Comparison of ENCODE assay signal across 12 cellular contexts in genomic region chr15:34853001-34853758, GRCh38. TPM values are rescaled to one million over a fixed set of nuclear protein-coding genes. Genes with fewer than 3 reads are reported as not detected.
DNase-seq lines count a peak whose midpoint lies in the region; ATAC-seq and TF ChIP-seq lines count a peak whose summit lies in the region.
"Had no signal": no experiment of that assay in that cellular context is flagged by ENCODE, and none has a peak within 500 bp of the region (broad histone marks: within the 10 kb centered on the region; RNA-seq: fewer than 3 reads in every experiment).

No MANE protein-coding gene starts in this region.

- H3K27ac ChIP-seq in C4-2B (no peak overlapping the region), endodermal cell (ENCODE audit: low read depth, low read length) (no peak overlapping the region), lower lobe of right lung (no peak overlapping the region), dorsolateral prefrontal cortex (peak overlapping the region in 12 of 59 donors; percentile 2 to 53 (median 18)), osteoblast (ENCODE audit: low read depth, low read length) (no peak overlapping the region)
- H3K27ac ChIP-seq: esophagus squamous epithelium, upper lobe of left lung had no signal

- peak; percentile 67 to 77 for ATAC-seq in lower lobe of right lung
- ATAC-seq: T-helper 17 cell had no signal

- no peaks in the 10 kb centered on the region for H3K9me3 Mint-ChIP-seq in endodermal cell
- H3K9me3 Mint-ChIP-seq in chondrocyte (ENCODE audit: low read depth), result peaks cover 8% of the 10 kb centered on the region

- peaks cover 32% of the 10 kb centered on the region for H3K36me3 ChIP-seq in endodermal cell (ENCODE audit: control insufficient read depth, insufficient read depth, low read length)
- peaks cover 28% of the 10 kb centered on the region for H3K36me3 ChIP-seq in lower lobe of right lung
- peaks cover 3% of the 10 kb centered on the region for H3K36me3 ChIP-seq in osteoblast (ENCODE audit: insufficient read depth, low read length)

- H3K4me3 Mint-ChIP-seq in endodermal cell (no peak overlapping the region), chondrocyte (ENCODE audit: unreplicated experiment) (no peak overlapping the region)
- H3K4me3 Mint-ChIP-seq: T-helper 17 cell had no signal

- no peak overlapping the region for H3K27ac Mint-ChIP-seq in endodermal cell
- no peak overlapping the region for H3K27ac Mint-ChIP-seq in chondrocyte (ENCODE audit: unreplicated experiment)

- H3K79me2 ChIP-seq in osteoblast (ENCODE audit: insufficient read depth, low read length), result no peaks in the 10 kb centered on the region

- peaks cover 3% of the 10 kb centered on the region for H4K20me1 ChIP-seq in osteoblast (ENCODE audit: insufficient read depth, low read length)

- no peaks in the 10 kb centered on the region for H3K4me1 ChIP-seq in endodermal cell (ENCODE audit: control insufficient read depth, insufficient read depth, low read length)
- peaks cover 21% of the 10 kb centered on the region for H3K4me1 ChIP-seq in lower lobe of right lung
- peaks cover 15% of the 10 kb centered on the region for H3K4me1 ChIP-seq in osteoblast (ENCODE audit: insufficient read depth, low read length)

- no peak overlapping the region for H3K9ac ChIP-seq in endodermal cell (ENCODE audit: extremely low read depth, low read length, poor library complexity, severe bottlenecking)

- H3K9me3 ChIP-seq in endodermal cell (ENCODE audit: control insufficient read depth, low read length) (no peaks in the 10 kb centered on the region), lower lobe of right lung (no peaks in the 10 kb centered on the region), osteoblast (ENCODE audit: low read depth, low read length) (no peaks in the 10 kb centered on the region)
- H3K9me3 ChIP-seq: adrenal gland, esophagus squamous epithelium, upper lobe of left lung had no signal

- H2AFZ ChIP-seq in osteoblast (ENCODE audit: low read length), result no peak overlapping the region

- H3K4me1 Mint-ChIP-seq in endodermal cell (no peaks in the 10 kb centered on the region), chondrocyte (ENCODE audit: low read depth) (peaks cover 21% of the 10 kb centered on the region)
- H3K4me1 Mint-ChIP-seq: T-helper 17 cell had no signal

- H3K27me3 Mint-ChIP-seq in endodermal cell (ENCODE audit: insufficient read depth) (no peaks in the 10 kb centered on the region), chondrocyte (ENCODE audit: low read depth) (no peaks in the 10 kb centered on the region)
- H3K27me3 Mint-ChIP-seq: T-helper 17 cell had no signal

- intact Hi-C loops in lower lobe of right lung (cut with DNase I), result no loop called here
- intact Hi-C loops in dorsolateral prefrontal cortex (cut with DNase I), result no loop called here

- H3K27me3 ChIP-seq in endodermal cell (ENCODE audit: control insufficient read depth, insufficient read depth, low read length, poor library complexity, severe bottlenecking) (no peaks in the 10 kb centered on the region), lower lobe of right lung (ENCODE audit: low read depth) (no peaks in the 10 kb centered on the region), dorsolateral prefrontal cortex (no peaks in the 10 kb centered on the region), osteoblast (ENCODE audit: insufficient read depth, low read length) (no peaks in the 10 kb centered on the region)
- H3K27me3 ChIP-seq: adrenal gland, esophagus squamous epithelium, upper lobe of left lung had no signal

- WGBS in endodermal cell (ENCODE audit: insufficient coverage in 1 of 2, insufficient read length in 1 of 2), 2 experiments, result 93 to 99% methylated on average over 2 of the region's 2 CpGs

- TF ChIP-seq CTCF in C4-2B (conservative IDR thresholded peaks at IDR 0.05) (peak; percentile 51), LNCAP (IDR thresholded peaks at IDR 0.05) (peak; percentile 54; the same call in 1 of the 2 replicates), endodermal cell (conservative IDR thresholded peaks at IDR 0.05) (peak; percentile 56), lower lobe of right lung (IDR thresholded peaks at IDR 0.05) (no peak), chondrocyte (IDR thresholded peaks at IDR 0.05) (no peak), dorsolateral prefrontal cortex (IDR thresholded peaks at IDR 0.05 in 54 of 56, conservative IDR thresholded peaks at IDR 0.05 in 2 of 56; ENCODE audit: low read depth in 1 of 56, partially characterized antibody in 56 of 56) (no peak), osteoblast (IDR thresholded peaks at IDR 0.05; ENCODE audit: extremely low read depth, low read depth, low read length) (no peak)

- no peak for DNase-seq in endodermal cell
- no peak for DNase-seq in lower lobe of right lung
- DNase-seq in NCI-H524 (lab: John Stamatoyannopoulos, UW), result no peak
- no peak for DNase-seq in chondrocyte (ENCODE audit: low spot score)
- DNase-seq in dorsolateral prefrontal cortex, result no peak
- no peak for DNase-seq in osteoblast (ENCODE audit: insufficient read length, low spot score, missing footprints)
- DNase-seq: adrenal gland, esophagus squamous epithelium, T-helper 17 cell, upper lobe of left lung had no signal

- H3K36me3 Mint-ChIP-seq in endodermal cell (ENCODE audit: low read depth), result peaks cover 25% of the 10 kb centered on the region
- H3K36me3 Mint-ChIP-seq in chondrocyte (ENCODE audit: low read depth), result peaks cover 18% of the 10 kb centered on the region

- H3K4me3 ChIP-seq in endodermal cell (ENCODE audit: low read length) (no peak overlapping the region), lower lobe of right lung (no peak overlapping the region), dorsolateral prefrontal cortex (no peak overlapping the region), osteoblast (ENCODE audit: insufficient read depth, low read length) (no peak overlapping the region)
- H3K4me3 ChIP-seq: adrenal gland, esophagus squamous epithelium, upper lobe of left lung had no signal

- no peak overlapping the region for H3K4me2 ChIP-seq in osteoblast (ENCODE audit: insufficient read depth, low read length)

RNA-seq across cellular contexts. Expression of gene ACTC1, which starts 57.8 kb away (rescaled TPM):
- total RNA-seq in endodermal cell (10 to 100 TPM; 42.5 to 58.2 TPM), lower lobe of right lung (0.62 TPM), chondrocyte (6.2 to 19.5 TPM (median 7.1 TPM) in 3 replicates), dorsolateral prefrontal cortex (10 to 100 TPM in 3 of 120 experiments, 1 to 10 TPM in 105, under 1 TPM in 11, not detected in 1; 0.35 to 19.2 (median 2.1) TPM), osteoblast (not detected in 2 replicates)
- polyA plus RNA-seq in endodermal cell (2013, experiment 1 of 2), result 97.7 TPM
- 99.3 TPM for polyA plus RNA-seq in endodermal cell (2013, experiment 2 of 2)
- total RNA-seq: T-helper 17 cell, upper lobe of left lung had no signal

Comparison
In these comparisons a context has a peak if more than half of its experiments do, and no peak if none do; other contexts are left out.
1. CTCF ChIP-seq: peak in C4-2B (single experiment), LNCAP (single experiment) and endodermal cell (single experiment); none in lower lobe of right lung (single experiment), chondrocyte (single experiment), dorsolateral prefrontal cortex (0 of 56) and osteoblast (single experiment).